19 cellular contexts compared by ENCODE assay signal in the genomic region with DNA sequence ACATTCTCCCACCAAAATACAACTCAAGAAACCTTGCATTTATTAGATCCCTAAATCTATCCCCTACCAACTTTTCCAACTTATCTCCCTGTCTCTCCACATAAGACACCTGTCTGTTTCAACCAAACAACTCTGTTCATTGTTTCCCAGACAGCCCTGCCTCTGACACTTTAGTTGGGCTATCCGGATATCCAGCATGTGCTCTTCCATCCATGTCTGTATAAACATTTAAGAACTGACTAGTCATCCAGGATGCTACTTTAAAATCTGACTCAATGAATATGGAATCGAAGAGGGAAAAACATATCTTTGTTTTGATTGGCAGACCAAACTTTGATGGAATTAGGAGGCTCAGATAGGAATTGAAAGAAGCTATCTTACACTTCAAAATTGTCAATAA.
DNase-seq lines count a peak whose midpoint lies in the region; ATAC-seq and TF ChIP-seq lines count a peak whose summit lies in the region.
"Had no signal": no experiment of that assay in that cellular context is flagged by ENCODE, and none has a peak within 500 bp of the region (broad histone marks: within the 10 kb centered on the region; RNA-seq: fewer than 3 reads in every experiment).

No MANE protein-coding gene starts in this region.

- no peak for TF ChIP-seq CTCF in PC-3 (conservative IDR thresholded peaks at IDR 0.05; ENCODE audit: low read depth, low read length)
- TF ChIP-seq CTCF in epithelial cell of proximal tubule (conservative IDR thresholded peaks at IDR 0.05; ENCODE audit: low read depth, low read length), result no peak
- TF ChIP-seq CTCF in nephron (IDR thresholded peaks at IDR 0.05; ENCODE audit: unreplicated experiment in 3 of 3), result no peak

- H3K79me2 ChIP-seq in PC-3 (ENCODE audit: low read length), result no peaks in the 10 kb centered on the region

- H3K9me2 ChIP-seq in PC-3 (replicated peaks; ENCODE audit: low read length), result no peaks in the 10 kb centered on the region

- DNase-seq in Caki2 (ENCODE audit: low read depth) (peak; percentile 69), PC-3 (peak; percentile 43), epithelial cell of proximal tubule (ENCODE audit: low read depth) (peak; percentile 2), NCI-H1105 (lab: John Stamatoyannopoulos, UW) (no peak)
- no peak for DNase-seq in stimulated activated CD4-positive, alpha-beta T cell treated with anti-CD3 and anti-CD28 coated beads, Interleukin-15, amount 100 ng/mL, for 24 hours
- DNase-seq: 8988T; C1 segment of cervical spinal cord; CD8-positive, alpha-beta T cell; EL; GF-D8; GOT3; Karpas-422; NCI-H1417; NCI-H187 treated with DMSO at 0.1 percent for 48 hours; NCI-H2107; NCI-H748 treated with DMSO at 0.1 percent for 48 hours; Right ventricle myocardium superior had no signal

- in situ Hi-C loops in Caki2 (cut with HindIII; ENCODE audit: low pct_unique_long_range_greater_than_20kb, low sequenced_read_pairs), result no loop called here

- no peak overlapping the region for H2AFZ ChIP-seq in PC-3 (ENCODE audit: low read length)

- H3K9me3 Mint-ChIP-seq in nephron, result no peaks in the 10 kb centered on the region
- H3K9me3 Mint-ChIP-seq: CD8-positive, alpha-beta T cell had no signal

- POLR2A ChIA-PET in PC-3 (lab: Charles Lee; ENCODE audit: unreplicated experiment), result no interaction called here

- H3K36me3 Mint-ChIP-seq in nephron (ENCODE audit: low read depth), result no peaks in the 10 kb centered on the region
- H3K36me3 Mint-ChIP-seq: CD8-positive, alpha-beta T cell had no signal

- no peak overlapping the region for H3K4me2 ChIP-seq in PC-3 (ENCODE audit: low read length)

- no peaks in the 10 kb centered on the region for H3K4me1 Mint-ChIP-seq in nephron

- ATAC-seq in PC-3 (no peak), HG03571 (IDR thresholded peaks at IDR 0.05; ENCODE audit: unreplicated experiment) (no peak)
- ATAC-seq: CD8-positive, alpha-beta T cell had no signal

- H3K36me3 ChIP-seq in PC-3 (ENCODE audit: low read depth, low read length), result no peaks in the 10 kb centered on the region

- H4K20me1 ChIP-seq in PC-3 (ENCODE audit: low read length), result no peaks in the 10 kb centered on the region

- H3K27me3 ChIP-seq in PC-3 (ENCODE audit: low read length), result no peaks in the 10 kb centered on the region

- H3K9me3 ChIP-seq in PC-3 (ENCODE audit: low read length), result no peaks in the 10 kb centered on the region

- H3K9ac ChIP-seq in PC-3 (ENCODE audit: low read length), result no peak overlapping the region

- CTCF ChIA-PET in PC-3 (lab: Charles Lee), result no interaction called here

- BruUV-seq in PC-3 (replicated peaks; lab: Mats Ljungman, UMichigan), result no TSS peak

- no peak overlapping the region for H3K27ac ChIP-seq in PC-3 (ENCODE audit: low read length)

- H3K4me3 Mint-ChIP-seq in nephron, result no peak overlapping the region
- H3K4me3 Mint-ChIP-seq: CD8-positive, alpha-beta T cell had no signal

- peak overlapping the region; percentile 13 to 57 (median 48) for H3K27ac Mint-ChIP-seq in nephron
- H3K27ac Mint-ChIP-seq: CD8-positive, alpha-beta T cell had no signal

- H3K27me3 Mint-ChIP-seq in nephron (ENCODE audit: low read depth), result no peaks in the 10 kb centered on the region

- H3F3A ChIP-seq in PC-3 (ENCODE audit: low read length, unreplicated experiment), result no peaks in the 10 kb centered on the region

- H3K4me3 ChIP-seq in PC-3 (ENCODE audit: low read length) (no peak overlapping the region), epithelial cell of proximal tubule (ENCODE audit: low read depth, low read length) (no peak overlapping the region)

- H3K4me1 ChIP-seq in PC-3 (ENCODE audit: insufficient read depth, low read length), result peaks cover 21% of the 10 kb centered on the region

- intact Hi-C loops in PC-3 (cut with micrococcal nuclease), result no loop called here

Comparison
In these comparisons a context has a peak if more than half of its experiments do, and no peak if none do; other contexts are left out.
1. DNase-seq: peak in Caki2 (single experiment), PC-3 (single experiment) and epithelial cell of proximal tubule (single experiment); none in stimulated activated CD4-positive, alpha-beta T cell treated with anti-CD3 and anti-CD28 coated beads, Interleukin-15, amount 100 ng/mL, for 24 hours (single experiment) and NCI-H1105 (single experiment).